Comparison of ENCODE assay signal across 8 cellular contexts in genomic region chr2:219200502-219201326, GRCh38. TPM values are rescaled to one million over a fixed set of nuclear protein-coding genes. Genes with fewer than 3 reads are reported as not detected.
DNase-seq lines count a peak whose midpoint lies in the region; ATAC-seq and TF ChIP-seq lines count a peak whose summit lies in the region.
"Not testable (repeated sequence)": the region's sequence is repeated elsewhere in the genome, so short reads cannot be mapped to it uniquely, and the experiment has no call there.

No MANE protein-coding gene starts in this region.

- WGBS in thymus = 61% methylated on average over 25 of the region's 26 CpGs

- CTCF ChIA-PET in CD8-positive, alpha-beta T cell (lab: Charles Lee) = interaction anchor here (0.8 to 2.3 kb wide), 8 partner anchors 8 to 94 kb away, joined by 3 to 8 read pairs (median 4); partner anchors contain the start of genes ABCB6 and CNPPD1

- H3K4me3 Mint-ChIP-seq in CD8-positive, alpha-beta T cell = peak overlapping the region; percentile 83
- H3K4me3 Mint-ChIP-seq in T-helper 2 cell treated with Interferon-gamma antibody and Interleukin-4, amounts not matched to agents 5 μg/mL and 100 μg/mL, for 36 hours = peak overlapping the region; percentile 54
- H3K4me3 Mint-ChIP-seq in endothelial cell (ENCODE audit: unreplicated experiment) = not testable (repeated sequence)
- peak overlapping the region; percentile 36 for H3K4me3 Mint-ChIP-seq in neural crest cell

- peak overlapping the region; percentile 50 for H3K27ac ChIP-seq in CD8-positive, alpha-beta T cell (ENCODE audit: low read depth, low read length)
- peak overlapping the region; percentile 20 for H3K27ac ChIP-seq in thymus (ENCODE audit: low read depth)

- not testable (repeated sequence) for H3K36me3 Mint-ChIP-seq in CD8-positive, alpha-beta T cell; T-helper 2 cell treated with Interferon-gamma antibody and Interleukin-4, amounts not matched to agents 5 μg/mL and 100 μg/mL, for 36 hours (ENCODE audit: low read depth); endothelial cell (ENCODE audit: low read depth, unreplicated experiment); neural crest cell (ENCODE audit: low read depth)
- H3K36me3 Mint-ChIP-seq in activated naive CD4-positive, alpha-beta T cell treated with anti-CD3 and anti-CD28 coated beads, Interleukin-2, amount 50 U/mL, for 72 hours = peaks cover 0 to 15% of the 10 kb centered on the region in 2 donors

- ATAC-seq in CD8-positive, alpha-beta T cell = peak; percentile 44
- ATAC-seq in activated naive CD4-positive, alpha-beta T cell treated with anti-CD3 and anti-CD28 coated beads, Interleukin-2, amount 50 U/mL, for 72 hours = not testable (repeated sequence)

- intact Hi-C loops in CD8-positive, alpha-beta T cell (cut with DNase I, micrococcal nuclease) = loop anchor here in 1 of 2 experiments (10.0 kb wide), 1 partner anchor 486 kb away; the partner anchor contains the start of gene TTLL4

- POLR2A ChIA-PET in CD8-positive, alpha-beta T cell (lab: Charles Lee) = interaction anchor here (0.7 to 2.0 kb wide), 14 partner anchors 8 to 804 kb away, joined by 3 to 9 read pairs (median 4); partner anchors contain the start of genes ABCB6, ANKZF1, ATG9A and CNPPD1

- H3K36me3 ChIP-seq in CD8-positive, alpha-beta T cell (ENCODE audit: insufficient read depth, low read length); thymus (ENCODE audit: control insufficient read depth, insufficient read depth): not testable (repeated sequence)

- peak overlapping the region; percentile 92 for H3K27ac Mint-ChIP-seq in CD8-positive, alpha-beta T cell
- H3K27ac Mint-ChIP-seq in T-helper 2 cell treated with Interferon-gamma antibody and Interleukin-4, amounts not matched to agents 5 μg/mL and 100 μg/mL, for 36 hours = peak overlapping the region; percentile 79
- peak overlapping the region; percentile 54 to 76 for H3K27ac Mint-ChIP-seq in activated naive CD4-positive, alpha-beta T cell treated with anti-CD3 and anti-CD28 coated beads, Interleukin-2, amount 50 U/mL, for 72 hours
- H3K27ac Mint-ChIP-seq in endothelial cell (ENCODE audit: unreplicated experiment) = peak overlapping the region; percentile 42
- peak overlapping the region; percentile 51 for H3K27ac Mint-ChIP-seq in neural crest cell (ENCODE audit: unreplicated experiment)

- H3K4me1 Mint-ChIP-seq in CD8-positive, alpha-beta T cell (ENCODE audit: low read depth) = peaks cover 22% of the 10 kb centered on the region
- not testable (repeated sequence) for H3K4me1 Mint-ChIP-seq in T-helper 2 cell treated with Interferon-gamma antibody and Interleukin-4, amounts not matched to agents 5 μg/mL and 100 μg/mL, for 36 hours (ENCODE audit: low read depth); endothelial cell (ENCODE audit: unreplicated experiment); neural crest cell

- TF ChIP-seq CTCF in CD8-positive, alpha-beta T cell (IDR thresholded peaks at IDR 0.05); NB4 (IDR thresholded peaks at IDR 0.05; ENCODE audit: low read depth, low read length); endothelial cell (IDR thresholded peaks at IDR 0.05; ENCODE audit: unreplicated experiment); neural crest cell (conservative IDR thresholded peaks at IDR 0.05): not testable (repeated sequence)

- TF ChIP-seq POLR2A in NB4 (IDR thresholded peaks at IDR 0.05; ENCODE audit: extremely low read depth, insufficient read length) = peak; percentile 52

- H3K27me3 Mint-ChIP-seq in CD8-positive, alpha-beta T cell (ENCODE audit: low read depth); T-helper 2 cell treated with Interferon-gamma antibody and Interleukin-4, amounts not matched to agents 5 μg/mL and 100 μg/mL, for 36 hours (ENCODE audit: low read depth); endothelial cell (ENCODE audit: unreplicated experiment); neural crest cell (ENCODE audit: low read depth): not testable (repeated sequence)

- not testable (repeated sequence) for H3K9me3 Mint-ChIP-seq in CD8-positive, alpha-beta T cell; T-helper 2 cell treated with Interferon-gamma antibody and Interleukin-4, amounts not matched to agents 5 μg/mL and 100 μg/mL, for 36 hours; activated naive CD4-positive, alpha-beta T cell treated with anti-CD3 and anti-CD28 coated beads, Interleukin-2, amount 50 U/mL, for 72 hours; endothelial cell (ENCODE audit: unreplicated experiment); neural crest cell

- H3K27me3 ChIP-seq in CD8-positive, alpha-beta T cell (ENCODE audit: insufficient read depth, low read length); thymus (ENCODE audit: control insufficient read depth, insufficient read depth): not testable (repeated sequence)

- H3K4me3 ChIP-seq in CD8-positive, alpha-beta T cell (ENCODE audit: low read depth, low read length) = peak overlapping the region; percentile 49
- H3K4me3 ChIP-seq in NB4 (ENCODE audit: low read depth, low read length); thymus (ENCODE audit: low read length): not testable (repeated sequence)

- H3K9me3 ChIP-seq in CD8-positive, alpha-beta T cell (ENCODE audit: low read length); thymus (ENCODE audit: control insufficient read depth): not testable (repeated sequence)

- peaks cover 14% of the 10 kb centered on the region for H3K4me1 ChIP-seq in CD8-positive, alpha-beta T cell (ENCODE audit: insufficient read depth, low read length)
- H3K4me1 ChIP-seq in thymus (ENCODE audit: control insufficient read depth, insufficient read depth, low read length) = not testable (repeated sequence)

- DNase-seq in CD8-positive, alpha-beta T cell = peak in 5 of 7 experiments; percentile 24 to 74 (median 46)
- DNase-seq in NB4 (ENCODE audit: low read depth) = peak; percentile 80
- DNase-seq in T-helper 2 cell treated with Interferon-gamma antibody and Interleukin-4, amounts not matched to agents 5 μg/mL and 100 μg/mL, for 36 hours (ENCODE audit: low spot score); activated naive CD4-positive, alpha-beta T cell treated with anti-CD3 and anti-CD28 coated beads, Interleukin-2, amount 50 U/mL, for 72 hours (ENCODE audit: low spot score in 2 of 2); endothelial cell (ENCODE audit: low spot score); neural crest cell (ENCODE audit: low read depth, low spot score): not testable (repeated sequence)
- DNase-seq in activated CD8-positive, alpha-beta memory T cell treated with anti-CD3 and anti-CD28 coated beads, Interleukin-2, amount 50 U/mL, for 48 hours = peak; percentile 75

RNA-seq across cellular contexts. Expression of gene ZFAND2B, which starts 5.9 kb away (rescaled TPM):
- total RNA-seq in CD8-positive, alpha-beta T cell = 10 to 100 TPM; 74.3 to 78.7 TPM
- total RNA-seq in activated naive CD4-positive, alpha-beta T cell treated with anti-CD3 and anti-CD28 coated beads, Interleukin-2, amount 50 U/mL, for 72 hours = 10 to 100 TPM; 25.6 to 66.5 TPM
- total RNA-seq in endothelial cell (ENCODE audit: unreplicated experiment) (39.7 TPM), neural crest cell (26.6 and 30.1 TPM in 2 replicates)
- polyA plus RNA-seq in thymus = 59.0 TPM

RNA-seq across cellular contexts. Expression of gene ABCB6, which starts 18.0 kb away (rescaled TPM):
- 1 to 10 TPM; 3.4 to 3.5 TPM for total RNA-seq in CD8-positive, alpha-beta T cell
- total RNA-seq in activated naive CD4-positive, alpha-beta T cell treated with anti-CD3 and anti-CD28 coated beads, Interleukin-2, amount 50 U/mL, for 72 hours = 10 to 100 TPM; 27.8 to 46.2 TPM
- 11.4 TPM for total RNA-seq in endothelial cell (ENCODE audit: unreplicated experiment)
- 35.9 and 39.1 TPM in 2 replicates for total RNA-seq in neural crest cell
- 29.3 TPM for polyA plus RNA-seq in thymus

RNA-seq across cellular contexts. Expression of gene RETREG2, which starts 22.6 kb away (rescaled TPM):
- 10 to 100 TPM; 76.7 to 79.0 TPM for total RNA-seq in CD8-positive, alpha-beta T cell
- 100 to 1,000 TPM in 1 of 2 donors, 10 to 100 TPM in 1; 93.0 to 120 TPM for total RNA-seq in activated naive CD4-positive, alpha-beta T cell treated with anti-CD3 and anti-CD28 coated beads, Interleukin-2, amount 50 U/mL, for 72 hours
- total RNA-seq in endothelial cell (ENCODE audit: unreplicated experiment) (90.6 TPM), neural crest cell (84.6 and 86.0 TPM in 2 replicates)
- 56.0 TPM for polyA plus RNA-seq in thymus

RNA-seq across cellular contexts. Expression of gene CNPPD1, which starts 24.0 kb away (rescaled TPM):
- 10 to 100 TPM; 41.0 to 46.0 TPM for total RNA-seq in CD8-positive, alpha-beta T cell
- total RNA-seq in activated naive CD4-positive, alpha-beta T cell treated with anti-CD3 and anti-CD28 coated beads, Interleukin-2, amount 50 U/mL, for 72 hours = 10 to 100 TPM; 46.9 to 48.0 TPM
- total RNA-seq in endothelial cell (ENCODE audit: unreplicated experiment) (47.1 TPM), neural crest cell (39.9 and 42.1 TPM in 2 replicates)
- 46.9 TPM for polyA plus RNA-seq in thymus

RNA-seq across cellular contexts. Expression of gene ATG9A, which starts 28.7 kb away (rescaled TPM):
- 100 to 1,000 TPM; 103 to 116 TPM for total RNA-seq in CD8-positive, alpha-beta T cell
- total RNA-seq in activated naive CD4-positive, alpha-beta T cell treated with anti-CD3 and anti-CD28 coated beads, Interleukin-2, amount 50 U/mL, for 72 hours = 10 to 100 TPM; 49.1 to 80.6 TPM
- total RNA-seq in endothelial cell (ENCODE audit: unreplicated experiment) = 48.5 TPM
- 41.2 and 42.0 TPM in 2 replicates for total RNA-seq in neural crest cell
- polyA plus RNA-seq in thymus = 27.4 TPM

Comparison
In these comparisons a context has a peak if more than half of its experiments do, and no peak if none do; other contexts are left out.
1. H3K27ac Mint-ChIP-seq: peak in every context shown above with its lines; median percentile 92 in CD8-positive, alpha-beta T cell; 79 in T-helper 2 cell treated with Interferon-gamma antibody and Interleukin-4, amounts not matched to agents 5 μg/mL and 100 μg/mL, for 36 hours; 65 in activated naive CD4-positive, alpha-beta T cell treated with anti-CD3 and anti-CD28 coated beads, Interleukin-2, amount 50 U/mL, for 72 hours; 51 in neural crest cell; 42 in endothelial cell.